25 cellular contexts compared by ENCODE assay signal in genomic region chr6:42225043-42225368, GRCh38. TPM values are rescaled to one million over a fixed set of nuclear protein-coding genes. Genes with fewer than 3 reads are reported as not detected.
DNase-seq lines count a peak whose midpoint lies in the region; ATAC-seq, FAIRE-seq and TF ChIP-seq lines count a peak whose summit lies in the region.
"Had no signal": no experiment of that assay in that cellular context is flagged by ENCODE, and none has a peak within 500 bp of the region (broad histone marks: within the 10 kb centered on the region; RNA-seq: fewer than 3 reads in every experiment).

No MANE protein-coding gene starts in this region.

- no peaks in the 10 kb centered on the region for H3K36me3 ChIP-seq in HCT116 (ENCODE audit: control insufficient read depth in 1 of 2, insufficient read depth in 2 of 2, low read length in 2 of 2)
- H3K36me3 ChIP-seq: prostate gland had no signal

- TF ChIP-seq EP300 in A549 (IDR thresholded peaks at IDR 0.05): no peak

- H3K36me3 Mint-ChIP-seq in activated B cell treated with CpG ODN at 0.5 μM for 24 hours (ENCODE audit: low read depth): no peaks in the 10 kb centered on the region

- intact Hi-C loops in HCT116 (cut with micrococcal nuclease) (loop anchor here (10.0 kb wide), 2 partner anchors 320 to 650 kb away; partner anchors contain the start of gene RPL7L1), activated B cell treated with CpG ODN at 0.5 μM for 24 hours (cut with micrococcal nuclease) (no loop called here)

- CTCF ChIA-PET in A549 (lab: Yijun Ruan, JAX): interaction anchor here (0.6 to 3.7 kb wide), 3 partner anchors 10 to 322 kb away, joined by 5 to 17 read pairs (median 7); no protein-coding TSS in a partner anchor
- CTCF ChIA-PET in HCT116 (lab: Charles Lee): interaction anchor here (0.7 to 3.0 kb wide), 6 partner anchors 10 to 682 kb away, joined by 3 to 13 read pairs (median 3); partner anchors contain the start of genes TAF8, TOMM6 and TRERF1
- CTCF ChIA-PET in activated B cell treated with CpG ODN at 0.5 μM for 24 hours (lab: Charles Lee): interaction anchor here (1.4 kb wide), 1 partner anchor 9 kb away, joined by 4 read pairs; no protein-coding TSS in a partner anchor

- no peaks in the 10 kb centered on the region for H3K27me3 Mint-ChIP-seq in activated B cell treated with CpG ODN at 0.5 μM for 24 hours

- peaks cover 13% of the 10 kb centered on the region for H3K4me1 Mint-ChIP-seq in activated B cell treated with CpG ODN at 0.5 μM for 24 hours

- BruUV-seq in HCT116 (replicated peaks; lab: Mats Ljungman, UMichigan): TSS peak; percentile 87

- peak overlapping the region; percentile 88 for H3K27ac Mint-ChIP-seq in activated B cell treated with CpG ODN at 0.5 μM for 24 hours

- H3K79me2 ChIP-seq in HCT116 (ENCODE audit: insufficient read depth, low read length): no peaks in the 10 kb centered on the region

- H3K9me3 Mint-ChIP-seq in activated B cell treated with CpG ODN at 0.5 μM for 24 hours: no peaks in the 10 kb centered on the region
- H3K9me3 Mint-ChIP-seq: activated T-helper 2 cell treated with anti-CD3 and anti-CD28 coated beads, Interferon-gamma antibody, Interleukin-2, Interleukin-4, amounts not matched to agents 10 μg/mL and 5 μg/mL and 100 μg/mL, durations not matched to agents 14 hours and 24 hours and 36 hours; T-helper 1 cell treated with Interleukin-12 subunit alpha and Interleukin-12 subunit beta and Interleukin-4 antibody, amounts not matched to agents 30 μg/mL and 1 μg/mL, for 36 hours had no signal

- H3K4me3 ChIP-seq in A549: peak overlapping the region; percentile 30; the same call in 2 of the 3 replicates
- peak overlapping the region; percentile 23 to 42 for H3K4me3 ChIP-seq in HCT116 (replicated peaks in 1 of 2; ENCODE audit: low read depth in 1 of 2, low read length in 2 of 2)
- H3K4me3 ChIP-seq: adrenal gland, prostate gland, suprapubic skin had no signal

- H3K27me3 ChIP-seq in HCT116 (ENCODE audit: insufficient read depth, low read length) (no peaks in the 10 kb centered on the region), foreskin keratinocyte (no peaks in the 10 kb centered on the region)
- H3K27me3 ChIP-seq: adrenal gland, suprapubic skin had no signal

- H3K4me3 Mint-ChIP-seq in activated B cell treated with CpG ODN at 0.5 μM for 24 hours: peak overlapping the region; percentile 72
- H3K4me3 Mint-ChIP-seq: T-helper 1 cell treated with Interleukin-12 subunit alpha and Interleukin-12 subunit beta and Interleukin-4 antibody, amounts not matched to agents 30 μg/mL and 1 μg/mL, for 36 hours had no signal

- H3K9ac ChIP-seq in HCT116 (ENCODE audit: low read length): peak overlapping the region; percentile 59

- TF ChIP-seq RAD21 in A549 (conservative IDR thresholded peaks at IDR 0.05 in 1 of 2, IDR thresholded peaks at IDR 0.05 in 1 of 2) (no peak), HCT116 (IDR thresholded peaks at IDR 0.05; ENCODE audit: low read depth) (no peak)

- H3K9me3 ChIP-seq in A549: no peaks in the 10 kb centered on the region
- no peaks in the 10 kb centered on the region for H3K9me3 ChIP-seq in HCT116 (ENCODE audit: control insufficient read depth in 1 of 2, insufficient read depth in 1 of 2, low read depth in 1 of 2, low read length in 2 of 2)
- H3K9me3 ChIP-seq: adrenal gland, prostate gland, suprapubic skin had no signal

- FAIRE-seq in A549 (lab: Jason Lieb, UNC): no peak
- FAIRE-seq: small intestine had no signal

- no peaks in the 10 kb centered on the region for H3K9me2 ChIP-seq in HCT116 (ENCODE audit: insufficient read depth)

- TF ChIP-seq POLR2A in A549 (IDR thresholded peaks at IDR 0.05; ENCODE audit: low read length) (no peak), HCT116 (IDR thresholded peaks at IDR 0.05; ENCODE audit: borderline replicate concordance, extremely low read depth, insufficient read depth, insufficient read length) (no peak)

- no peak overlapping the region for H2AFZ ChIP-seq in HCT116 (ENCODE audit: low read depth, low read length, poor library complexity, severe bottlenecking)

- no peaks in the 10 kb centered on the region for H4K20me1 ChIP-seq in HCT116 (ENCODE audit: insufficient read depth)

- DNase-seq in A549 (ENCODE audit: low read depth in 1 of 2, low spot score in 1 of 2): no peak
- no peak for DNase-seq in HCT116 (ENCODE audit: low read depth, low spot score)
- DNase-seq in activated B cell treated with CpG ODN at 0.5 μM for 24 hours: no peak
- DNase-seq in foreskin keratinocyte: no peak
- no peak for DNase-seq in effector CD4-positive, alpha-beta T cell
- DNase-seq in stimulated activated CD4-positive, alpha-beta T cell treated with anti-CD3 and anti-CD28 coated beads, Interleukin-12 subunit alpha, Interleukin-12 subunit beta, amount 100 ng/mL, for 4 hours: no peak
- DNase-seq in amniotic stem cell (lab: John Stamatoyannopoulos, UW): no peak
- DNase-seq: activated CD8-positive, alpha-beta memory T cell treated with anti-CD3 and anti-CD28 coated beads for 24 hours; adrenal gland; Kasumi-1; left cardiac atrium; NCI-H1105; NCI-H2081 treated with DMSO at 0.1 percent for 48 hours; NCI-H524; SHP77 treated with DMSO at 0.1 percent for 48 hours; stimulated activated CD4-positive, alpha-beta T cell treated with anti-CD3 and anti-CD28 coated beads, Interleukin-4, amount 100 ng/mL, for 4 hours had no signal

- TF ChIP-seq CTCF in A549 (IDR thresholded peaks at IDR 0.05) (no peak), HCT116 (IDR thresholded peaks at IDR 0.05 in 2 of 3, conservative IDR thresholded peaks at IDR 0.05 in 1 of 3; ENCODE audit: borderline replicate concordance in 1 of 3, insufficient read depth in 1 of 3, low read depth in 2 of 3, low read length in 2 of 3) (no peak), activated B cell treated with CpG ODN at 0.5 μM for 24 hours (IDR thresholded peaks at IDR 0.05) (no peak), foreskin keratinocyte (conservative IDR thresholded peaks at IDR 0.05) (no peak)

- H3K4me2 ChIP-seq in A549 (peak overlapping the region; percentile 76), HCT116 (ENCODE audit: low read length) (peak overlapping the region; percentile 78)

- H3K27ac ChIP-seq in A549: peak overlapping the region; percentile 78 to 85
- peak overlapping the region; percentile 84 for H3K27ac ChIP-seq in HCT116 (ENCODE audit: low read depth, low read length)
- peak overlapping the region; percentile 85 for H3K27ac ChIP-seq in foreskin keratinocyte
- H3K27ac ChIP-seq: prostate gland, suprapubic skin had no signal

- POLR2A ChIA-PET in A549 (lab: Yijun Ruan, JAX) (interaction anchor here (0.8 kb wide), 1 partner anchor 227 kb away, joined by 3 read pairs; the partner anchor contains the start of gene TRERF1), HCT116 (lab: Charles Lee) (no interaction called here), activated B cell treated with CpG ODN at 0.5 μM for 24 hours (lab: Charles Lee) (interaction anchor here (0.5 to 1.4 kb wide), 7 partner anchors 13 to 828 kb away, joined by 3 to 6 read pairs (median 3); partner anchors contain the start of genes CUL7 and RPL7L1)

- H3K4me1 ChIP-seq in A549 (peaks cover 55% of the 10 kb centered on the region), HCT116 (ENCODE audit: control insufficient read depth in 1 of 2, insufficient read depth in 2 of 2, low read length in 2 of 2) (peaks cover 48 to 89% of the 10 kb centered on the region in 2 experiments), foreskin keratinocyte (peaks cover 52% of the 10 kb centered on the region)
- H3K4me1 ChIP-seq: prostate gland had no signal

- ATAC-seq in A549: no peak
- no peak for ATAC-seq in HCT116
- ATAC-seq in activated B cell treated with CpG ODN at 0.5 μM for 24 hours (ENCODE audit: low read depth): peak; percentile 15
- no peak for ATAC-seq in foreskin keratinocyte
- no peak for ATAC-seq in HG03342 (IDR thresholded peaks at IDR 0.05; ENCODE audit: unreplicated experiment)

- RAD21 ChIA-PET in HCT116 (lab: Charles Lee; ENCODE audit: low non-redundant PET in 1 of 2, low total read pairs in 2 of 2, uncharacterized antibody in 2 of 2, unreplicated experiment in 2 of 2): interaction anchor here (0.6 to 1.0 kb wide), 2 partner anchors 227 to 424 kb away, joined by 4 read pairs; partner anchors contain the start of gene TRERF1 (in 1 of the 2)

TF ChIP-seq in A549, 52 proteins besides CTCF, POLR2A, EP300 and RAD21 (continues in another document):
- TF ChIP-seq TFCP2L1 (CRISPR knock-in tag; IDR thresholded peaks at IDR 0.05): no peak

TF ChIP-seq in HCT116, 20 proteins besides CTCF, POLR2A, EP300 and RAD21 (continues in another document):
- TF ChIP-seq JUND (IDR thresholded peaks at IDR 0.05) (no peak), EZH2 (IDR thresholded peaks at IDR 0.05) (no peak)

RNA-seq across cellular contexts. Expression of gene MRPS10, which starts 7.3 kb away (rescaled TPM):
- polyA plus RNA-seq in A549 (2011; rRNA removed) (41.7 and 60.7 TPM in 2 replicates), A549 (2017; fragmentation: RNase III; extraction: RNeasy Plus Mini Kit Qiagen cat#74134 plus additional on column Dnase treatment) (31.4 to 33.9 TPM (median 31.5 TPM) in 3 replicates), foreskin keratinocyte (46.2 and 52.4 TPM in 2 replicates)
- 17.3 and 18.9 TPM in 2 replicates for polyA plus RNA-seq in A549 (2012; cell fraction: cytosol; rRNA removed)
- 3.7 and 5.0 TPM in 2 replicates for polyA plus RNA-seq in A549 (2012; cell fraction: nucleus; rRNA removed)
- polyA minus RNA-seq in A549 (2011; rRNA and poly(A)+ RNA removed): 8.0 and 8.4 TPM in 2 replicates
- total RNA-seq in HCT116 (2021; ENCODE audit: unreplicated experiment) (62.1 TPM), activated B cell treated with CpG ODN at 0.5 μM for 24 hours (35.7 and 37.0 TPM in 2 replicates), foreskin keratinocyte (64.2 and 65.2 TPM in 2 replicates)
- polyA plus RNA-seq in HCT116 (2012): 24.8 and 34.6 TPM in 2 replicates

RNA-seq across cellular contexts. Expression of gene GUCA1B, which starts 30.2 kb away (rescaled TPM):
- 0.62 and 0.82 TPM in 2 replicates for polyA plus RNA-seq in A549 (2011; rRNA removed)
- polyA plus RNA-seq in A549 (2012; cell fraction: cytosol; rRNA removed): 0.41 and 0.45 TPM in 2 replicates
- polyA plus RNA-seq in A549 (2012; cell fraction: nucleus; rRNA removed): 1.1 and 2.3 TPM in 2 replicates
- 0.90 to 1.0 TPM (median 0.98 TPM) in 3 replicates for polyA plus RNA-seq in A549 (2017; fragmentation: RNase III; extraction: RNeasy Plus Mini Kit Qiagen cat#74134 plus additional on column Dnase treatment)
- 0.54 and 0.74 TPM in 2 replicates for polyA minus RNA-seq in A549 (2011; rRNA and poly(A)+ RNA removed)
- 4.6 TPM for total RNA-seq in HCT116 (2021; ENCODE audit: unreplicated experiment)
- 2.5 and 3.4 TPM in 2 replicates for polyA plus RNA-seq in HCT116 (2012)
- 2.0 and 2.1 TPM in 2 replicates for total RNA-seq in activated B cell treated with CpG ODN at 0.5 μM for 24 hours
- total RNA-seq in foreskin keratinocyte: 0.35 and 0.44 TPM in 2 replicates
- 0.12 and 0.33 TPM in 2 replicates for polyA plus RNA-seq in foreskin keratinocyte

RNA-seq across cellular contexts. Expression of gene GUCA1A, which starts 51.8 kb away (rescaled TPM):
- polyA plus RNA-seq in A549 (2011; rRNA removed): not detected in 2 replicates
- polyA plus RNA-seq in A549 (2012; cell fraction: cytosol; rRNA removed): not detected in 2 replicates
- polyA plus RNA-seq in A549 (2012; cell fraction: nucleus; rRNA removed): not detected in 2 replicates
- not detected in 3 replicates for polyA plus RNA-seq in A549 (2017; fragmentation: RNase III; extraction: RNeasy Plus Mini Kit Qiagen cat#74134 plus additional on column Dnase treatment)
- not detected in 2 replicates for polyA minus RNA-seq in A549 (2011; rRNA and poly(A)+ RNA removed)
- not detected for total RNA-seq in HCT116 (2021; ENCODE audit: unreplicated experiment)
- polyA plus RNA-seq in HCT116 (2012): not detected in 2 replicates
- total RNA-seq in activated B cell treated with CpG ODN at 0.5 μM for 24 hours: not detected in 2 replicates
- 0.10 TPM in 1 of 2 replicates, not detected in the other for total RNA-seq in foreskin keratinocyte
- 0.04 and 0.16 TPM in 2 replicates for polyA plus RNA-seq in foreskin keratinocyte
- total RNA-seq: adrenal gland, cardiac septum, Daoy, dermis microvascular lymphatic vessel endothelial cell, left cardiac atrium had no signal
- polyA plus RNA-seq: adrenal gland had no signal
